10 cellular contexts compared by ENCODE assay signal in the genomic region with DNA sequence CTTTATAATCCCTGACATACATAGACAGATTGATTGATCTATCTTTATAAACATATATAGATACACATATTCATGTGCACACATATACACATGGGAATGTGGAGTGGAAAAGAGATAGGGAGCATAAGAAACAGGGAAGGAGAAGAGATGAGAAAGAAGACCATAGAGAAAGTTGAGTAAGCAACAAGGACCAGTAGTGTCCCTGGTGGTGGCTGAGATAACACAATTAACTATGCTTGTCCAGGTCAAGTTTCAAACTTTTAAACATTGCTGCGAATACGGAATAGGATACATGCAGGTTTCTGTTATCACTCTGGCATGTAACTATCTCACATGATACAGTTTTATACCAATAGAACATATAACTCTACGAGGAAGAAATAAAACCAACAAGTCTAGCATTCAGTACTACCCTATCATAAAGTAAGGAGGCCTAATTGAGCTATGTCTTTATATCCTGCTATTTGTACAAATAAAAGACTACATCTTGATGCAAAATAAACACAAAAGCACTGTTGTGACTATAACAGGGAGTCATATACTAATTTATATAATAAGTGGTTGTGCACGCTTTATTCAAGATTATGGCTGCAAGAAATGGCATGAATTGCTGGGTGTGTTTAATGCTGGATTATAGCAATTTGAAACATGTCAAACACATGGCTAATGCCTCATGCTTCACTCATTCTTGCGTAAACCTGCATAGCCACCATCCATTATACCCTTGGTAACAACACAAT. TPM values are rescaled to one million over a fixed set of nuclear protein-coding genes. Genes with fewer than 3 reads are reported as not detected.
DNase-seq lines count a peak whose midpoint lies in the region; ATAC-seq and TF ChIP-seq lines count a peak whose summit lies in the region.
"Had no signal": no experiment of that assay in that cellular context is flagged by ENCODE, and none has a peak within 500 bp of the region (broad histone marks: within the 10 kb centered on the region; RNA-seq: fewer than 3 reads in every experiment).

No MANE protein-coding gene starts in this region.

- no peak overlapping the region for H3K4me3 Mint-ChIP-seq in osteocyte (ENCODE audit: unreplicated experiment)
- H3K4me3 Mint-ChIP-seq: activated T-cell treated with anti-CD3 and anti-CD28 coated beads, Interleukin-2, amount 50 U/mL, for 4 hours; stimulated activated naive B cell treated with anti-CD40 and anti-IgM and Interleukin-4, amounts not matched to agents 10 μg/mL and 1 μg/mL and 100 μg/mL, for 72 hours had no signal

- ATAC-seq in GM21717 (IDR thresholded peaks at IDR 0.05; ENCODE audit: unreplicated experiment), result no peak
- ATAC-seq in HG02571 (IDR thresholded peaks at IDR 0.05; ENCODE audit: unreplicated experiment), result no peak
- ATAC-seq: activated T-cell treated with anti-CD3 and anti-CD28 coated beads, Interleukin-2, amount 50 U/mL, for 4 hours; stimulated activated naive B cell treated with anti-CD40 and anti-IgM and Interleukin-4, amounts not matched to agents 10 μg/mL and 1 μg/mL and 100 μg/mL, for 72 hours had no signal

- H3K79me2 ChIP-seq in MM.1S (ENCODE audit: low read length) (no peaks in the 10 kb centered on the region), mammary epithelial cell (ENCODE audit: insufficient read depth, low read length) (no peaks in the 10 kb centered on the region)

- CTCF ChIA-PET in mammary epithelial cell (lab: Charles Lee; ENCODE audit: low non-redundant PET), result no interaction called here

- no peak overlapping the region for H3K27ac Mint-ChIP-seq in osteocyte (ENCODE audit: unreplicated experiment)
- H3K27ac Mint-ChIP-seq: stimulated activated naive B cell treated with anti-CD40 and anti-IgM and Interleukin-4, amounts not matched to agents 10 μg/mL and 1 μg/mL and 100 μg/mL, for 72 hours had no signal

- no TSS peak for BruUV-seq in mammary epithelial cell (replicated peaks; lab: Mats Ljungman, UMichigan)

- H3K36me3 ChIP-seq in MM.1S (replicated peaks; ENCODE audit: insufficient read depth, low read length) (no peaks in the 10 kb centered on the region), mammary epithelial cell (ENCODE audit: insufficient read depth, low read length) (no peaks in the 10 kb centered on the region), tibial artery (no peaks in the 10 kb centered on the region)

- no peaks in the 10 kb centered on the region for H3K27me3 Mint-ChIP-seq in osteocyte (ENCODE audit: unreplicated experiment)
- H3K27me3 Mint-ChIP-seq: stimulated activated naive B cell treated with anti-CD40 and anti-IgM and Interleukin-4, amounts not matched to agents 10 μg/mL and 1 μg/mL and 100 μg/mL, for 72 hours had no signal

- H2AFZ ChIP-seq in MM.1S (ENCODE audit: low read length) (no peak overlapping the region), mammary epithelial cell (ENCODE audit: low read depth, low read length) (no peak overlapping the region)

- in situ Hi-C loops in mammary epithelial cell (cut with MboI; ENCODE audit: low sequenced_read_pairs in 2 of 2), result loop anchor here in 1 of 2 donors (25.0 kb wide), 1 partner anchor 335 kb away; no protein-coding TSS in a partner anchor

- H3K9me3 Mint-ChIP-seq in osteocyte (ENCODE audit: unreplicated experiment), result no peaks in the 10 kb centered on the region
- H3K9me3 Mint-ChIP-seq: activated T-cell treated with anti-CD3 and anti-CD28 coated beads, Interleukin-2, amount 50 U/mL, for 4 hours; stimulated activated naive B cell treated with anti-CD40 and anti-IgM and Interleukin-4, amounts not matched to agents 10 μg/mL and 1 μg/mL and 100 μg/mL, for 72 hours had no signal

- dilution Hi-C loops in mammary epithelial cell (cut with HindIII; ENCODE audit: low sequenced_read_pairs), result no loop called here

- H3K9ac ChIP-seq in MM.1S (ENCODE audit: low read length) (no peak overlapping the region), mammary epithelial cell (ENCODE audit: insufficient read depth, low read length) (no peak overlapping the region)

- peaks cover 11% of the 10 kb centered on the region for H3K4me1 ChIP-seq in MM.1S (ENCODE audit: low read length)
- no peaks in the 10 kb centered on the region for H3K4me1 ChIP-seq in mammary epithelial cell (ENCODE audit: insufficient read depth, low read length)
- H3K4me1 ChIP-seq in tibial artery, result peaks cover 0 to 5% (median 2%) of the 10 kb centered on the region in 4 donors

- TF ChIP-seq CTCF in GM12874 (IDR thresholded peaks at IDR 0.05; ENCODE audit: insufficient read depth, low read depth, low read length) (peak; percentile 22; the same call in 1 of the 2 replicates), MM.1S (IDR thresholded peaks at IDR 0.05; ENCODE audit: low read length) (peak; percentile 54), mammary epithelial cell (conservative IDR thresholded peaks at IDR 0.05 in 1 of 2, IDR thresholded peaks at IDR 0.05 in 1 of 2; ENCODE audit: extremely low read depth in 1 of 2, insufficient read depth in 1 of 2, low read depth in 1 of 2, low read length in 2 of 2) (peak; percentile 28 to 40), osteocyte (IDR thresholded peaks at IDR 0.05) (peak; percentile 46), tibial artery (IDR thresholded peaks at IDR 0.05) (no peak)

- H3K27ac ChIP-seq in MM.1S (ENCODE audit: low read length), result 0 out of 2 replicates have a peak overlapping the region, but pooled peaks have one; percentile 1
- H3K27ac ChIP-seq in mammary epithelial cell (ENCODE audit: insufficient read depth, low read depth, low read length), result no peak overlapping the region
- no peak overlapping the region for H3K27ac ChIP-seq in tibial artery

- H3K9me2 ChIP-seq in MM.1S (replicated peaks; ENCODE audit: insufficient read depth, low read length), result no peaks in the 10 kb centered on the region

- H3K4me3 ChIP-seq in MM.1S (ENCODE audit: low read length) (no peak overlapping the region), mammary epithelial cell (replicated peaks in 1 of 3; ENCODE audit: insufficient read depth in 1 of 3, low read depth in 2 of 3, low read length in 3 of 3) (no peak overlapping the region), tibial artery (no peak overlapping the region)

- H3K27me3 ChIP-seq in MM.1S (replicated peaks; ENCODE audit: insufficient read depth, low read length) (no peaks in the 10 kb centered on the region), mammary epithelial cell (ENCODE audit: insufficient read depth, low read length) (peaks cover 2% of the 10 kb centered on the region), tibial artery (no peaks in the 10 kb centered on the region)

- intact Hi-C loops in mammary epithelial cell (cut with micrococcal nuclease), result no loop called here
- intact Hi-C loops in tibial artery (cut with DNase I; ENCODE audit: low total_unique reads), result no loop called here

- H4K20me1 ChIP-seq in MM.1S (ENCODE audit: insufficient read depth, low read length), result no peaks in the 10 kb centered on the region
- no peaks in the 10 kb centered on the region for H4K20me1 ChIP-seq in mammary epithelial cell (ENCODE audit: insufficient read depth, low read length)

- H3F3A ChIP-seq in MM.1S (ENCODE audit: insufficient read depth, low read length), result 0 out of 2 replicates have a peak, but pooled peaks cover 4% of the 10 kb centered on the region

- DNase-seq in MM.1S (no peak), mammary epithelial cell (no peak), osteocyte (ENCODE audit: extremely low spot score, unreplicated experiment) (no peak), tibial artery (no peak)
- no peak for DNase-seq in activated CD4-positive, alpha-beta T cell treated with anti-CD3 and anti-CD28 coated beads for 4 hours
- DNase-seq: activated T-cell treated with anti-CD3 and anti-CD28 coated beads, Interleukin-2, amount 50 U/mL, for 4 hours; stimulated activated naive B cell treated with anti-CD40 and anti-IgM and Interleukin-4, amounts not matched to agents 10 μg/mL and 1 μg/mL and 100 μg/mL, for 72 hours had no signal

- 82% methylated on average over 5 of the region's 5 CpGs for WGBS in mammary epithelial cell (ENCODE audit: low coverage, missing lambda C conversion rate)

- H3K4me2 ChIP-seq in MM.1S (ENCODE audit: low read depth, low read length) (peak overlapping the region; percentile 23), mammary epithelial cell (ENCODE audit: insufficient read depth, low read depth, low read length) (no peak overlapping the region)

- no peaks in the 10 kb centered on the region for H3K36me3 Mint-ChIP-seq in osteocyte (ENCODE audit: unreplicated experiment)
- H3K36me3 Mint-ChIP-seq: stimulated activated naive B cell treated with anti-CD40 and anti-IgM and Interleukin-4, amounts not matched to agents 10 μg/mL and 1 μg/mL and 100 μg/mL, for 72 hours had no signal

- H3K4me1 Mint-ChIP-seq in osteocyte (ENCODE audit: unreplicated experiment), result peaks cover 17% of the 10 kb centered on the region
- H3K4me1 Mint-ChIP-seq: stimulated activated naive B cell treated with anti-CD40 and anti-IgM and Interleukin-4, amounts not matched to agents 10 μg/mL and 1 μg/mL and 100 μg/mL, for 72 hours had no signal

- H3K9me3 ChIP-seq in MM.1S (replicated peaks; ENCODE audit: insufficient read depth, low read length) (no peaks in the 10 kb centered on the region), mammary epithelial cell (replicated peaks; ENCODE audit: insufficient read depth, low read length) (no peaks in the 10 kb centered on the region), tibial artery (no peaks in the 10 kb centered on the region)

RNA-seq across cellular contexts. Expression of a gene that starts 8.0 kb away (rescaled TPM):
- under 1 TPM in 1 of 2 donors, not detected in 1; 0.17 TPM for total RNA-seq in mammary epithelial cell
- polyA plus RNA-seq in mammary epithelial cell, result not detected
- not detected for polyA minus RNA-seq in mammary epithelial cell
- total RNA-seq in osteocyte, result 25.0 and 25.7 TPM in 2 replicates
- total RNA-seq: activated T-cell treated with anti-CD3 and anti-CD28 coated beads, Interleukin-2, amount 50 U/mL, for 4 hours had no signal

Comparison
In these comparisons a context has a peak if more than half of its experiments do, and no peak if none do; other contexts are left out.
1. CTCF ChIP-seq: peak in GM12874 (single experiment), MM.1S (single experiment), mammary epithelial cell (2 of 2) and osteocyte (single experiment); none in tibial artery (0 of 2).
2. RNA of a gene that starts 8.0 kb away (total RNA-seq): 25.0 to 25.7 TPM in osteocyte; 0.17 TPM in mammary epithelial cell; every median in the first group is over 10 times any median in the second.